In the genomic region with DNA sequence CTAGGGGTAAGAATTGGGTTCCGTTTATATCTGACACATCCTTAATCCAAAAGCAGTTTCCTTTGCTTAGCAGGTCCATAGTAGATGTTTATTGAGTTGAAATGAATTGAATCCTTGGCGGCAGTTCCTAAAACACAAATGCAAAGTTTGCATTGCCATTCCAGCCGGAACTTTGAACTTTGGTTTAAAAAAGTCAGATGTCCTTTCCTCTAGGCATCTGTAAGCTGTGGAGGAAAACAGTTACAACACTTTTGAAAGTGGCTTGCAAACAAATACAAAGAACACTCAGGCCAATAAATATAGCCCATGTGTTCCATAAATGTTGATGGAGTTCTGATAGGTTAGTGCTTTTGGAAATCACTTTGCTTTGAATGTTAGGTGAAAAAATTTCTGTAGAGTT, we compare ENCODE assay signal across 32 cellular contexts.
"Had no signal": no experiment of that assay in that cellular context is flagged by ENCODE, and none has a peak within 500 bp of the region (broad histone marks: within the 10 kb centered on the region; RNA-seq: fewer than 3 reads in every experiment).

No MANE protein-coding gene starts in this region.

- H3K36me3 ChIP-seq: ascending aorta, cardiac muscle cell had no signal

- H3K27me3 ChIP-seq: ascending aorta, cardiac muscle cell had no signal

- H3K4me3 ChIP-seq: ascending aorta, cardiac muscle cell had no signal

- H3K4me1 ChIP-seq: ascending aorta had no signal

- ATAC-seq: activated CD4-positive, alpha-beta T cell treated with anti-CD3 and anti-CD28 coated beads for 36 hours; activated CD4-positive, CD25-positive, alpha-beta regulatory T cell treated with anti-CD3 and anti-CD28 coated beads, Interleukin-2, amount 50 U/mL, for 24 hours; activated CD8-positive, alpha-beta memory T cell treated with anti-CD3 and anti-CD28 coated beads, Interleukin-2, amount 10 ng/mL, durations not matched to agents 7 days and 5 days; activated CD8-positive, alpha-beta T cell treated with anti-CD3 and anti-CD28 coated beads, Interleukin-2, amount 10 ng/mL, durations not matched to agents 7 days and 5 days; activated naive CD8-positive, alpha-beta T cell treated with anti-CD3 and anti-CD28 coated beads, Interleukin-2, amount 50 U/mL, for 24 hours had no signal

- H3K9me3 ChIP-seq: ascending aorta had no signal

- FAIRE-seq: bronchial epithelial cell, TTC549 had no signal

- DNase-seq: activated CD4-positive, alpha-beta memory T cell treated with anti-CD3 and anti-CD28 coated beads, Interleukin-2, amount 10 ng/mL, durations not matched to agents 7 days and 5 days; activated CD4-positive, alpha-beta T cell treated with anti-CD3 and anti-CD28 coated beads for 1 hour; activated CD4-positive, alpha-beta T cell treated with anti-CD3 and anti-CD28 coated beads for 36 hours; activated CD4-positive, alpha-beta T cell treated with anti-CD3 and anti-CD28 coated beads for 48 hours; activated CD4-positive, alpha-beta T cell treated with anti-CD3 and anti-CD28 coated beads, Interleukin-2, amount 10 ng/mL, durations not matched to agents 7 days and 5 days; activated CD4-positive, alpha-beta T cell treated with anti-CD3 and anti-CD28 coated beads, Interleukin-2, amount 50 U/mL, for 48 hours; activated CD4-positive, CD25-positive, alpha-beta regulatory T cell; activated CD8-positive, alpha-beta memory T cell treated with anti-CD3 and anti-CD28 coated beads for 24 hours; activated CD8-positive, alpha-beta memory T cell treated with anti-CD3 and anti-CD28 coated beads, Interleukin-2, amount 10 ng/mL, durations not matched to agents 7 days and 5 days; activated CD8-positive, alpha-beta memory T cell treated with anti-CD3 and anti-CD28 coated beads, Interleukin-2, amount 50 U/mL, for 48 hours; activated CD8-positive, alpha-beta T cell treated with anti-CD3 and anti-CD28 coated beads, Interleukin-2, amount 10 ng/mL, durations not matched to agents 7 days and 5 days; activated effector memory CD4-positive, alpha-beta T cell treated with Interleukin-2 at 50 U/mL for 16 hours; activated gamma-delta T cell; activated naive CD4-positive, alpha-beta T cell treated with anti-CD3 and anti-CD28 coated beads, Interleukin-2, amount 10 ng/mL, durations not matched to agents 7 days and 5 days; activated naive CD4-positive, alpha-beta T cell treated with Interleukin-2 at 50 U/mL for 16 hours; activated naive CD8-positive, alpha-beta T cell treated with anti-CD3 and anti-CD28 coated beads, Interleukin-2, amount 10 ng/mL, durations not matched to agents 7 days and 5 days; activated naive CD8-positive, alpha-beta T cell treated with anti-CD3 and anti-CD28 coated beads, Interleukin-2, amount 50 U/mL, for 24 hours; activated T-cell treated with anti-CD3 and anti-CD28 coated beads, Interleukin-2, amount 50 U/mL, for 24 hours; activated T-cell treated with anti-CD3 and anti-CD28 coated beads, Interleukin-2, amount 50 U/mL, for 48 hours; amygdala; anterior cingulate cortex; caudate nucleus; cerebellar nuclear complex; T-helper 1 cell; T-helper 2 cell; T-helper 9 cell had no signal

- H3K27ac ChIP-seq: ascending aorta, cardiac muscle cell, VCaP had no signal
